In the genomic region with DNA sequence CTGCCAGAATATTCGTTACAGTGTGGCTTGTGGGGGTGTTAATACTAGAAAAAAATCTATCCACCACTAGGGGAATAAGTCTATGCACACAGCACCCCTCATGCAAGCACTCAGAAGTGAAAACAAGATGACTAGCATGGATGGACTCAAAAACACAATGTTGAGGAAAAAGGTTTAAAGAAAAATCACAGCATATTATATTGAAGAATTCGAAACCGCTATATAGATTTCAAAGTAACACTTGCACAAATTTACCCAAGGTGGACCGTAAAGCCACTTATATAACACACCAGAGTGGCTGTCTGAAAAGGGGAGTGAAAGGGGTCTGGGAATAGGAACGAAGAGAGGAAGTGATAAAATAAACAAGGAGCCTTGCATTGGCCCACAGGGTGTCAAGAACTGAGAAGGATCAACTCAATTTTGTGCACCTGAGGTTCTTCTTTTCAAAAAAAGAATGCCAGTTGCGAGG, we compare ENCODE assay signal across 8 cellular contexts. TPM values are rescaled to one million over a fixed set of nuclear protein-coding genes. Genes with fewer than 3 reads are reported as not detected.
DNase-seq lines count a peak whose midpoint lies in the region; ATAC-seq and TF ChIP-seq lines count a peak whose summit lies in the region.

No MANE protein-coding gene starts in this region.

- H3K27ac ChIP-seq in cardiac muscle cell = peak overlapping the region; percentile 92

- DNase-seq in stimulated activated CD4-positive, alpha-beta T cell treated with anti-CD3 and anti-CD28 coated beads, Interleukin-15, amount 100 ng/mL, for 24 hours = peak; percentile 21
- no peak for DNase-seq in stimulated activated CD4-positive, alpha-beta T cell treated with anti-CD3 and anti-CD28 coated beads, Interleukin-1b, Interleukin-23, amount 100 ng/mL, for 48 hours
- DNase-seq in NCI-H446 treated with DMSO at 0.1 percent for 48 hours (lab: John Stamatoyannopoulos, UW) = peak; percentile 21
- no peak for DNase-seq in activated naive CD8-positive, alpha-beta T cell treated with anti-CD3 and anti-CD28 coated beads for 36 hours
- peak; percentile 44 to 62 for DNase-seq in cardiac muscle cell (ENCODE audit: low read depth in 1 of 2, low spot score in 1 of 2)
- peak; percentile 77 for DNase-seq in pons (ENCODE audit: low spot score)

- no peaks in the 10 kb centered on the region for H3K9me3 Mint-ChIP-seq in activated naive CD8-positive, alpha-beta T cell treated with anti-CD3 and anti-CD28 coated beads for 36 hours

- no peaks in the 10 kb centered on the region for H3K9me3 ChIP-seq in cardiac muscle cell (ENCODE audit: low read depth)

- peaks cover 15% of the 10 kb centered on the region for H3K36me3 Mint-ChIP-seq in activated naive CD8-positive, alpha-beta T cell treated with anti-CD3 and anti-CD28 coated beads for 36 hours

- H3K4me1 ChIP-seq in cardiac muscle cell (ENCODE audit: low read depth) = no peaks in the 10 kb centered on the region

- TF ChIP-seq CTCF in cardiac muscle cell (IDR thresholded peaks at IDR 0.05; ENCODE audit: low read depth, low read length) = peak; percentile 48

- ATAC-seq in HG02763 (IDR thresholded peaks at IDR 0.05; ENCODE audit: unreplicated experiment) = peak; percentile 3
- no peak for ATAC-seq in GM19467 (IDR thresholded peaks at IDR 0.05; ENCODE audit: unreplicated experiment)

- H3K4me1 Mint-ChIP-seq in activated naive CD8-positive, alpha-beta T cell treated with anti-CD3 and anti-CD28 coated beads for 36 hours = peaks cover 27% of the 10 kb centered on the region

- H3K27ac Mint-ChIP-seq in activated naive CD8-positive, alpha-beta T cell treated with anti-CD3 and anti-CD28 coated beads for 36 hours = peak overlapping the region; percentile 95

- peak overlapping the region; percentile 97 for H3K4me3 ChIP-seq in cardiac muscle cell

- H3K36me3 ChIP-seq in cardiac muscle cell = peaks cover 12% of the 10 kb centered on the region

- no peaks in the 10 kb centered on the region for H3K27me3 Mint-ChIP-seq in activated naive CD8-positive, alpha-beta T cell treated with anti-CD3 and anti-CD28 coated beads for 36 hours

- no peaks in the 10 kb centered on the region for H3K27me3 ChIP-seq in cardiac muscle cell

- H3K4me3 Mint-ChIP-seq in activated naive CD8-positive, alpha-beta T cell treated with anti-CD3 and anti-CD28 coated beads for 36 hours = peak overlapping the region; percentile 97

RNA-seq across cellular contexts. Expression of a gene that starts 0.5 kb away (rescaled TPM):
- total RNA-seq in activated naive CD8-positive, alpha-beta T cell treated with anti-CD3 and anti-CD28 coated beads for 36 hours = 10 to 100 TPM; 36.8 to 36.9 TPM
- total RNA-seq in cardiac muscle cell = 62.6 and 98.7 TPM in 2 replicates
- polyA plus RNA-seq in cardiac muscle cell = 121 and 125 TPM in 2 replicates

RNA-seq across cellular contexts. Expression of a gene that starts 46.1 kb away (rescaled TPM):
- not detected for total RNA-seq in activated naive CD8-positive, alpha-beta T cell treated with anti-CD3 and anti-CD28 coated beads for 36 hours
- 0.39 and 2.7 TPM in 2 replicates for total RNA-seq in cardiac muscle cell
- 1.3 and 3.0 TPM in 2 replicates for polyA plus RNA-seq in cardiac muscle cell

Comparison
In these comparisons a context has a peak if more than half of its experiments do, and no peak if none do; other contexts are left out.
1. DNase-seq: peak in stimulated activated CD4-positive, alpha-beta T cell treated with anti-CD3 and anti-CD28 coated beads, Interleukin-15, amount 100 ng/mL, for 24 hours (single experiment), NCI-H446 treated with DMSO at 0.1 percent for 48 hours (single experiment), cardiac muscle cell (2 of 2) and pons (single experiment); none in stimulated activated CD4-positive, alpha-beta T cell treated with anti-CD3 and anti-CD28 coated beads, Interleukin-1b, Interleukin-23, amount 100 ng/mL, for 48 hours (single experiment) and activated naive CD8-positive, alpha-beta T cell treated with anti-CD3 and anti-CD28 coated beads for 36 hours (single experiment).